ENCODE assay signal across 12 cellular contexts in the genomic region with DNA sequence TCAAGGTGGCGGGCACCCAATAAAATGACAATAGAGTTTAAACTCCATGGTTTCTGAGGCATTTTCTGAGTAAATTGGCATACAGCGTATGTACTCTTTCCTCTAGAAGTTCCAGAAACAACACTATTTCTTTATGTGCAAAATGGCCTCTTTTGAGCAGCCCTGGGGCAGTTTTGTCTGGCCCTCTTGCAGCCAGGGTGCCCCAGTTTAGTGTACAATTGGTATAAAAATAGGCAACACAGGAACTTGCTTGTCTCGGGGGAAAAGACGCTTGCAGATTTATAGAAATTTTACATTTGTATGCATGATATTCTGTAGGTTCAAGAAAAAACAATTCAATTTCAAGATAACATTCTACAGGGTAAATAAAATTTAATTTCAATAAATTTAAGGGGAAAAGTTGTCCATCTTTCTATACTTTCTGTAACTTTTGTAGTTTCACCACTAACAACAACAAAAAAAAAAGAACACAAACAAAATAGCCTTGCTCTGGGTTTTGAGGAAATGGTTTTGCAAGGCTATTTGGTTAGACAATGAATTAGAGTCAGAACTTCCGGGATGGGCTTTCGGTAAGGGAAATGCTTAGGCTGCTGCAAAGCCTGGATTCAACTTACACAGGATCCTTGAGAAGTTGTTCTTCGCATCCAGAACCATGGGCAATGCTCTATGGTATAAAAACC. TPM values are rescaled to one million over a fixed set of nuclear protein-coding genes. Genes with fewer than 3 reads are reported as not detected.
DNase-seq lines count a peak whose midpoint lies in the region; ATAC-seq lines count a peak whose summit lies in the region.
"Had no signal": no experiment of that assay in that cellular context is flagged by ENCODE, and none has a peak within 500 bp of the region (broad histone marks: within the 10 kb centered on the region; RNA-seq: fewer than 3 reads in every experiment).

No MANE protein-coding gene starts in this region.

- H3K4me1 Mint-ChIP-seq in dendritic cell treated with granulocyte-macrophage colony-stimulating factor and Interleukin-4, amounts not matched to agents 40 ng/mL and 50 ng/mL, for 4 days (ENCODE audit: low read depth), result peaks cover 66% of the 10 kb centered on the region

- intact Hi-C loops in dendritic cell treated with granulocyte-macrophage colony-stimulating factor and Interleukin-4, amounts not matched to agents 40 ng/mL and 50 ng/mL, for 4 days (cut with micrococcal nuclease), result loop anchor here (5.0 kb wide), 1 partner anchor 46 kb away; the partner anchor contains the start of gene LRCH1
- intact Hi-C loops in aorta (cut with DNase I), result no loop called here

- H3K4me3 ChIP-seq in aorta (ENCODE audit: low read length in 2 of 2), result no peak overlapping the region

- H3K36me3 Mint-ChIP-seq in dendritic cell treated with granulocyte-macrophage colony-stimulating factor and Interleukin-4, amounts not matched to agents 40 ng/mL and 50 ng/mL, for 4 days (ENCODE audit: low read depth), result no peaks in the 10 kb centered on the region

- H3K27me3 Mint-ChIP-seq in dendritic cell treated with granulocyte-macrophage colony-stimulating factor and Interleukin-4, amounts not matched to agents 40 ng/mL and 50 ng/mL, for 4 days, result no peaks in the 10 kb centered on the region
- H3K27me3 Mint-ChIP-seq: type B pancreatic cell had no signal

- H3K4me1 ChIP-seq in aorta (ENCODE audit: control insufficient read depth in 1 of 2, insufficient read depth in 2 of 2, low read length in 2 of 2), result peaks cover 8 to 28% of the 10 kb centered on the region in 2 donors

- peak overlapping the region; percentile 87 for H3K27ac Mint-ChIP-seq in dendritic cell treated with granulocyte-macrophage colony-stimulating factor and Interleukin-4, amounts not matched to agents 40 ng/mL and 50 ng/mL, for 4 days
- H3K27ac Mint-ChIP-seq: type B pancreatic cell had no signal

- DNase-seq in Ammon's horn (ENCODE audit: low spot score) (peak; percentile 49), SHP77 (lab: John Stamatoyannopoulos, UW) (no peak), aorta (no peak), NCI-H510A (lab: John Stamatoyannopoulos, UW) (no peak)
- DNase-seq in stimulated activated CD4-positive, alpha-beta T cell treated with anti-CD3 and anti-CD28 coated beads, Interleukin-1b, Interleukin-23, amount 100 ng/mL, for 48 hours, result no peak
- DNase-seq: DMS153; effector CD8-positive, alpha-beta T cell; WERI-Rb-1 had no signal

- no peaks in the 10 kb centered on the region for H3K9me3 Mint-ChIP-seq in dendritic cell treated with granulocyte-macrophage colony-stimulating factor and Interleukin-4, amounts not matched to agents 40 ng/mL and 50 ng/mL, for 4 days

- no peaks in the 10 kb centered on the region for H3K27me3 ChIP-seq in aorta (ENCODE audit: control insufficient read depth in 1 of 2, insufficient read depth in 2 of 2, low read length in 1 of 2)

- H3K9me3 ChIP-seq in aorta (ENCODE audit: control insufficient read depth, low read length), result no peaks in the 10 kb centered on the region

- no peak overlapping the region for H3K4me3 Mint-ChIP-seq in dendritic cell treated with granulocyte-macrophage colony-stimulating factor and Interleukin-4, amounts not matched to agents 40 ng/mL and 50 ng/mL, for 4 days
- H3K4me3 Mint-ChIP-seq: type B pancreatic cell had no signal

- ATAC-seq in GM19025 (IDR thresholded peaks at IDR 0.05; ENCODE audit: low read depth, unreplicated experiment), result peak; percentile 31
- ATAC-seq in HG03196 (IDR thresholded peaks at IDR 0.05; ENCODE audit: unreplicated experiment), result peak; percentile 25
- ATAC-seq in aorta (ENCODE audit: low FRiP score), result no peak

- 73 to 75% methylated on average over 7 of the region's 7 CpGs for WGBS in aorta, 2 donors

- H3K27ac ChIP-seq in aorta (ENCODE audit: low read depth in 1 of 2, low read length in 2 of 2), result no peak overlapping the region
- H3K27ac ChIP-seq: WERI-Rb-1 had no signal

- H3K36me3 ChIP-seq in aorta (ENCODE audit: control insufficient read depth in 1 of 2, insufficient read depth in 2 of 2, low read length in 1 of 2), result no peaks in the 10 kb centered on the region

RNA-seq across cellular contexts. Expression of gene LRCH1, which starts 45.3 kb away (rescaled TPM):
- 10 to 100 TPM; 44.4 to 46.5 TPM for total RNA-seq in aorta
- 10 to 100 TPM; 12.3 to 13.1 TPM for polyA plus RNA-seq in aorta
